13 cellular contexts compared by ENCODE assay signal in genomic region chr14:100661340-100661712, GRCh38.
"Had no signal": no experiment of that assay in that cellular context is flagged by ENCODE, and none has a peak within 500 bp of the region (broad histone marks: within the 10 kb centered on the region; RNA-seq: fewer than 3 reads in every experiment).

No MANE protein-coding gene starts in this region.

- H3K36me3 Mint-ChIP-seq: activated naive CD8-positive, alpha-beta T cell treated with anti-CD3 and anti-CD28 coated beads, Interleukin-2, amount 10 ng/mL, durations not matched to agents 7 days and 5 days had no signal

- H3K9me3 ChIP-seq: breast epithelium, thoracic aorta had no signal

- H3K4me1 ChIP-seq: breast epithelium had no signal

- H3K4me3 ChIP-seq: breast epithelium, thoracic aorta had no signal

- H3K4me3 Mint-ChIP-seq: activated naive CD8-positive, alpha-beta T cell treated with anti-CD3 and anti-CD28 coated beads, Interleukin-2, amount 10 ng/mL, durations not matched to agents 7 days and 5 days; effector memory CD8-positive, alpha-beta T cell; stimulated activated naive CD8-positive, alpha-beta T cell treated with anti-CD3 and anti-CD28 coated beads, Interleukin-15, amount 100 ng/mL, for 72 hours had no signal

- DNase-seq: activated CD4-positive, alpha-beta T cell treated with anti-CD3 and anti-CD28 coated beads, Interleukin-2, amount 50 U/mL, for 1 hour; activated CD8-positive, alpha-beta memory T cell treated with anti-CD3 and anti-CD28 coated beads for 24 hours; activated gamma-delta T cell treated with Interleukin-2 at 50 U/mL for 16 hours; activated naive CD8-positive, alpha-beta T cell treated with anti-CD3 and anti-CD28 coated beads, Interleukin-2, amount 10 ng/mL, durations not matched to agents 7 days and 5 days; cerebellar nuclear complex; effector memory CD8-positive, alpha-beta T cell; foreskin melanocyte; stimulated activated CD4-positive, alpha-beta T cell treated with anti-CD3 and anti-CD28 coated beads, Interleukin-4, amount 100 ng/mL, for 4 hours; stimulated activated naive CD8-positive, alpha-beta T cell treated with anti-CD3 and anti-CD28 coated beads, Interleukin-15, amount 100 ng/mL, for 72 hours; T-helper 1 cell; T1000 had no signal

- H3K9me3 Mint-ChIP-seq: activated naive CD8-positive, alpha-beta T cell treated with anti-CD3 and anti-CD28 coated beads, Interleukin-2, amount 10 ng/mL, durations not matched to agents 7 days and 5 days; effector memory CD8-positive, alpha-beta T cell; stimulated activated naive CD8-positive, alpha-beta T cell treated with anti-CD3 and anti-CD28 coated beads, Interleukin-15, amount 100 ng/mL, for 72 hours had no signal

- ATAC-seq: effector memory CD8-positive, alpha-beta T cell; stimulated activated naive CD8-positive, alpha-beta T cell treated with anti-CD3 and anti-CD28 coated beads, Interleukin-15, amount 100 ng/mL, for 72 hours had no signal

- H3K27me3 ChIP-seq: breast epithelium had no signal

- H3K27ac Mint-ChIP-seq: activated naive CD8-positive, alpha-beta T cell treated with anti-CD3 and anti-CD28 coated beads, Interleukin-2, amount 10 ng/mL, durations not matched to agents 7 days and 5 days; effector memory CD8-positive, alpha-beta T cell had no signal

- H3K27ac ChIP-seq: breast epithelium, thoracic aorta had no signal

- H3K36me3 ChIP-seq: breast epithelium, thoracic aorta had no signal
